Comparison of ENCODE assay signal across 35 cellular contexts in the genomic region with DNA sequence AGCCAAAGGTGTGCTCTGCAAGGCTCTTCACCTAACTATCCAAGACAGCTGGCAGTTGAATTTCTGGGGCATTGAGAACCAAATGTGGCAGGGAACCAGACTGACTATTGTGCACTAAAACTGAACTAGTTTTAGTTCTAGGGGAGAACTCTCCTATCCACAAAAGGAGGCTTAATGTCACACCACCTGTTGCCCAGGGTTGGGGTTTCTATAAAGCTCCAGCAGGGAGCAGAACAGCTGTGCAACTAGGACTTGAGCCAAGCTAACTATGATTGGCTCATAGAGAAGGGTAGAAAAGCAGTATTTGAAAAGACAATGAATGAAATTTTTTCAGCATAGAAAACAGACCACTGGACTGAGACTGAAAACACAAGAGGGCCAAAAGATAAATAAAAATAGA. TPM values are rescaled to one million over a fixed set of nuclear protein-coding genes. Genes with fewer than 3 reads are reported as not detected.
DNase-seq lines count a peak whose midpoint lies in the region; TF ChIP-seq lines count a peak whose summit lies in the region.
"Had no signal": no experiment of that assay in that cellular context is flagged by ENCODE, and none has a peak within 500 bp of the region (broad histone marks: within the 10 kb centered on the region; RNA-seq: fewer than 3 reads in every experiment).

No MANE protein-coding gene starts in this region.

- DNase-seq in DMS53 (lab: John Stamatoyannopoulos, UW) (peak; percentile 26), DMS53 treated with DMSO at 0.1 percent for 48 hours (lab: John Stamatoyannopoulos, UW; ENCODE audit: unreplicated experiment) (no peak), NCI-H1694 treated with DMSO at 0.1 percent for 48 hours (lab: John Stamatoyannopoulos, UW) (peak; percentile 46), NCI-H82 (lab: John Stamatoyannopoulos, UW) (peak; percentile 65), trophoblast cell (no peak), osteocyte (ENCODE audit: extremely low spot score, unreplicated experiment) (no peak), mucosa of gallbladder (ENCODE audit: low spot score) (no peak), left ventricle myocardium inferior (no peak)
- DNase-seq: activated CD4-positive, alpha-beta T cell treated with anti-CD3 and anti-CD28 coated beads, Interleukin-2, amount 50 U/mL, for 1 hour; activated CD8-positive, alpha-beta memory T cell treated with anti-CD3 and anti-CD28 coated beads, Interleukin-2, amount 10 ng/mL, durations not matched to agents 7 days and 5 days; activated naive CD4-positive, alpha-beta T cell; activated T-cell treated with anti-CD3 and anti-CD28 coated beads, Interleukin-2, amount 50 U/mL, for 48 hours; adrenal gland; cerebellar nuclear complex; GOT3; left cardiac atrium; mammary epithelial cell; NCI-H187 treated with DMSO at 0.1 percent for 48 hours; NCI-H526 treated with DMSO at 0.1 percent for 48 hours; PC-9; Right ventricle myocardium superior; sigmoid colon; stimulated activated CD4-positive, alpha-beta T cell treated with anti-CD3 and anti-CD28 coated beads, Interleukin-4, amount 100 ng/mL, for 4 hours; substantia nigra; SW 1271; T-helper 9 cell; upper lobe of right lung had no signal

- TF ChIP-seq CTCF in osteocyte (IDR thresholded peaks at IDR 0.05) (no peak), left ventricle myocardium inferior (IDR thresholded peaks at IDR 0.05; ENCODE audit: borderline replicate concordance) (no peak)

- H3K9me3 ChIP-seq in trophoblast cell (ENCODE audit: insufficient read depth, low read depth, low read length): peaks cover 3% of the 10 kb centered on the region
- peaks cover 20% of the 10 kb centered on the region for H3K9me3 ChIP-seq in left ventricle myocardium inferior (replicated peaks)
- H3K9me3 ChIP-seq: adrenal gland, neutrophil, prostate gland had no signal

- no peaks in the 10 kb centered on the region for H3K27me3 ChIP-seq in trophoblast cell (ENCODE audit: insufficient read depth, low read length)
- H3K27me3 ChIP-seq in left ventricle myocardium inferior (ENCODE audit: low read depth): no peaks in the 10 kb centered on the region
- H3K27me3 ChIP-seq: adrenal gland, gastroesophageal sphincter, hepatocyte, neutrophil, sigmoid colon, upper lobe of right lung had no signal

- H2BK5ac ChIP-seq in trophoblast cell (ENCODE audit: low read depth, low read length, poor library complexity): no peak overlapping the region

- intact Hi-C loops in left ventricle myocardium inferior (cut with micrococcal nuclease): no loop called here

- H3K9me3 Mint-ChIP-seq in osteocyte (ENCODE audit: unreplicated experiment): peaks cover 19% of the 10 kb centered on the region

- no peak overlapping the region for H3K4me3 ChIP-seq in trophoblast cell (ENCODE audit: low read depth, low read length)
- no peak overlapping the region for H3K4me3 ChIP-seq in left ventricle myocardium inferior
- H3K4me3 ChIP-seq: adrenal gland, gastroesophageal sphincter, hepatocyte, K562, PC-9, prostate gland, sigmoid colon, upper lobe of right lung had no signal

- no peaks in the 10 kb centered on the region for H3K4me1 Mint-ChIP-seq in osteocyte (ENCODE audit: unreplicated experiment)
- H3K4me1 Mint-ChIP-seq: activated CD8-positive, alpha-beta memory T cell treated with anti-CD3 and anti-CD28 coated beads, Interleukin-2, amount 10 ng/mL, durations not matched to agents 7 days and 5 days; stimulated activated memory B cell treated with anti-CD40 and anti-IgM and Interleukin-4, amounts not matched to agents 10 μg/mL and 1 μg/mL and 100 μg/mL, for 72 hours had no signal

- no peak overlapping the region for H3K14ac ChIP-seq in trophoblast cell (ENCODE audit: low read length)

- no peak overlapping the region for H2AK5ac ChIP-seq in trophoblast cell (ENCODE audit: low read length)

- H3K23ac ChIP-seq in trophoblast cell (ENCODE audit: low read length): no peak overlapping the region

- no peak overlapping the region for H3K4ac ChIP-seq in trophoblast cell (ENCODE audit: low read depth, low read length)

- H3K27ac ChIP-seq in trophoblast cell (ENCODE audit: low read depth, low read length) (no peak overlapping the region), left ventricle myocardium inferior (replicated peaks) (no peak overlapping the region)
- H3K27ac ChIP-seq: 22Rv1, adrenal gland, gastroesophageal sphincter, hepatocyte, neutrophil, PC-9, sigmoid colon, upper lobe of right lung had no signal

- H3K36me3 ChIP-seq in trophoblast cell (ENCODE audit: control insufficient read depth in 1 of 2, insufficient read depth in 2 of 2, low read length in 2 of 2) (no peaks in the 10 kb centered on the region), left ventricle myocardium inferior (no peaks in the 10 kb centered on the region)
- H3K36me3 ChIP-seq: adrenal gland, gastroesophageal sphincter, neutrophil, prostate gland, sigmoid colon, upper lobe of right lung had no signal

- H3K4me2 ChIP-seq in trophoblast cell (ENCODE audit: low read length): no peak overlapping the region
- H3K4me2 ChIP-seq: hepatocyte, PC-9 had no signal

- no peak overlapping the region for H2BK12ac ChIP-seq in trophoblast cell (ENCODE audit: low read length)

- H3K27ac Mint-ChIP-seq in osteocyte (ENCODE audit: unreplicated experiment): no peak overlapping the region
- H3K27ac Mint-ChIP-seq: activated CD8-positive, alpha-beta memory T cell treated with anti-CD3 and anti-CD28 coated beads, Interleukin-2, amount 10 ng/mL, durations not matched to agents 7 days and 5 days; stimulated activated memory B cell treated with anti-CD40 and anti-IgM and Interleukin-4, amounts not matched to agents 10 μg/mL and 1 μg/mL and 100 μg/mL, for 72 hours had no signal

- H4K91ac ChIP-seq in trophoblast cell (ENCODE audit: low read depth, low read length): no peak overlapping the region

- H3K36me3 Mint-ChIP-seq in osteocyte (ENCODE audit: unreplicated experiment): peaks cover 1% of the 10 kb centered on the region
- H3K36me3 Mint-ChIP-seq: brain; stimulated activated memory B cell treated with anti-CD40 and anti-IgM and Interleukin-4, amounts not matched to agents 10 μg/mL and 1 μg/mL and 100 μg/mL, for 72 hours had no signal

- no peak overlapping the region for H2BK120ac ChIP-seq in trophoblast cell (ENCODE audit: insufficient read depth, low read length, poor library complexity)

- H3K18ac ChIP-seq in trophoblast cell (ENCODE audit: low read length): no peak overlapping the region

- no peaks in the 10 kb centered on the region for H3K79me2 ChIP-seq in trophoblast cell (ENCODE audit: control insufficient read depth, insufficient read depth, low read length, poor library complexity)
- H3K79me2 ChIP-seq: hepatocyte had no signal

- H3K27me3 Mint-ChIP-seq in osteocyte (ENCODE audit: unreplicated experiment): peaks cover 4% of the 10 kb centered on the region
- H3K27me3 Mint-ChIP-seq: activated CD8-positive, alpha-beta memory T cell treated with anti-CD3 and anti-CD28 coated beads, Interleukin-2, amount 10 ng/mL, durations not matched to agents 7 days and 5 days; brain; stimulated activated memory B cell treated with anti-CD40 and anti-IgM and Interleukin-4, amounts not matched to agents 10 μg/mL and 1 μg/mL and 100 μg/mL, for 72 hours had no signal

- no peak overlapping the region for H4K12ac ChIP-seq in trophoblast cell (ENCODE audit: low read depth, low read length)

- no peak overlapping the region for H3K4me3 Mint-ChIP-seq in osteocyte (ENCODE audit: unreplicated experiment)
- H3K4me3 Mint-ChIP-seq: activated CD8-positive, alpha-beta memory T cell treated with anti-CD3 and anti-CD28 coated beads, Interleukin-2, amount 10 ng/mL, durations not matched to agents 7 days and 5 days; brain; stimulated activated memory B cell treated with anti-CD40 and anti-IgM and Interleukin-4, amounts not matched to agents 10 μg/mL and 1 μg/mL and 100 μg/mL, for 72 hours had no signal

- no peaks in the 10 kb centered on the region for H3K79me1 ChIP-seq in trophoblast cell (ENCODE audit: low read length)

- no peak overlapping the region for H3K9ac ChIP-seq in trophoblast cell (ENCODE audit: low read length)

- H2AFZ ChIP-seq in trophoblast cell (ENCODE audit: insufficient read depth, low read length, poor library complexity): no peak overlapping the region
- H2AFZ ChIP-seq: hepatocyte, PC-9 had no signal

- H3K4me1 ChIP-seq in trophoblast cell (ENCODE audit: control insufficient read depth in 1 of 2, insufficient read depth in 2 of 2, low read length in 2 of 2) (no peaks in the 10 kb centered on the region), left ventricle myocardium inferior (no peaks in the 10 kb centered on the region)
- H3K4me1 ChIP-seq: gastroesophageal sphincter, prostate gland had no signal

- H4K8ac ChIP-seq in trophoblast cell (ENCODE audit: low read depth, low read length): peak overlapping the region; percentile 28

RNA-seq across cellular contexts. Expression of a gene that starts 53.4 kb away (rescaled TPM):
- polyA plus RNA-seq in trophoblast cell (2013): 6.0 and 6.2 TPM in 2 replicates
- total RNA-seq in osteocyte (9.1 TPM in 2 replicates), mucosa of gallbladder (36.4 TPM), left ventricle myocardium inferior (31.2 TPM)

Comparison
In these comparisons a context has a peak if more than half of its experiments do, and no peak if none do; other contexts are left out.
1. DNase-seq: peak in DMS53 (single experiment), NCI-H1694 treated with DMSO at 0.1 percent for 48 hours (single experiment) and NCI-H82 (single experiment); none in DMS53 treated with DMSO at 0.1 percent for 48 hours (single experiment), trophoblast cell (0 of 2), osteocyte (single experiment), mucosa of gallbladder (single experiment) and left ventricle myocardium inferior (single experiment).